In genomic region chr17:33854596-33854995, GRCh38 we compare ENCODE assay signal across 1 cellular context.
TF ChIP-seq lines count a peak whose summit lies in the region.

No MANE protein-coding gene starts in this region.

TF ChIP-seq in GM23338, 12 proteins besides CTCF, POLR2A, EP300 and RAD21 (continued from another document):
- TF ChIP-seq ZNF462 (CRISPR knock-in tag; IDR thresholded peaks at IDR 0.05) (no peak), ZNF331 (CRISPR knock-in tag; IDR thresholded peaks at IDR 0.05; ENCODE audit: low read depth) (no peak), ZNF114 (CRISPR knock-in tag; IDR thresholded peaks at IDR 0.05) (no peak), NANOG (IDR thresholded peaks at IDR 0.05; ENCODE audit: borderline replicate concordance) (no peak), ETS1 (IDR thresholded peaks at IDR 0.05) (no peak)
TF ChIP-seq in GM23338: peak in this region for 0.
